ENCODE assay signal across 17 cellular contexts in the genomic region with DNA sequence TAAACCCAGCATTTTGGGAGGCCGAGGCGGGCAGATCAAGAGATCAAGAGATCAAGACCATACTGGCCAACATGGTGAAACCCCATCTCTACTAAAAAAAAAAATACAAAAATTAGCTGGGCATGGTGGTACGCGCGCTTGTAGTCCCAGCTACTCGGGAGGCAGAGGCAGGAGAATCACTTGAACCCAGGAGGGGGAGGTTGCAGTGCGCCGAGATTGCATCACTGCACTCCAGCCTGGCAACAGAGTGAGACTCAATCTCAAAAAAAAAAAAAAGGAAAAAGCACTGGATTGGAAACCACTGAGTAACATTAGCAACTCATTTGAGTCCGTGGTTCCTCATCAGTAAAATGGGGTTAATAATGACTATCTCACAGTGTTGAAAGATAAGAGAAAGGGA. TPM values are rescaled to one million over a fixed set of nuclear protein-coding genes. Genes with fewer than 3 reads are reported as not detected.
"Had no signal": no experiment of that assay in that cellular context is flagged by ENCODE, and none has a peak within 500 bp of the region (broad histone marks: within the 10 kb centered on the region; RNA-seq: fewer than 3 reads in every experiment).

No MANE protein-coding gene starts in this region.

RNA-seq across cellular contexts. Expression of a gene that starts 49.4 kb away (rescaled TPM):
- total RNA-seq: activated B cell treated with CpG ODN at 0.5 μM for 24 hours; activated CD4-positive, alpha-beta memory T cell treated with anti-CD3 and anti-CD28 coated beads for 36 hours; activated CD4-positive, alpha-beta T cell treated with anti-CD3 and anti-CD28 coated beads, Interleukin-2, amount 10 ng/mL, durations not matched to agents 24 days and 14 days; activated CD8-positive, alpha-beta memory T cell treated with anti-CD3 and anti-CD28 coated beads for 36 hours; activated CD8-positive, alpha-beta T cell treated with anti-CD3 and anti-CD28 coated beads for 36 hours; activated naive CD4-positive, alpha-beta T cell treated with anti-CD3 and anti-CD28 coated beads for 36 hours; activated naive CD4-positive, alpha-beta T cell treated with anti-CD3 and anti-CD28 coated beads, Interleukin-2, amount 50 U/mL, for 72 hours; activated naive CD8-positive, alpha-beta T cell treated with anti-CD3 and anti-CD28 coated beads for 36 hours; activated T-cell treated with anti-CD3 and anti-CD28 coated beads, Interleukin-2, amount 50 U/mL, for 4 hours; activated T-cell treated with anti-CD3 and anti-CD28 coated beads, Interleukin-2, amount 50 U/mL, for 72 hours; activated T-helper 1 cell treated with anti-CD3 and anti-CD28 coated beads, Interleukin-12 subunit alpha, Interleukin-12 subunit beta, Interleukin-2, Interleukin-4 antibody, amounts not matched to agents 30 ng/mL and 10 ng/mL and 1 ng/mL, durations not matched to agents 14 hours and 24 hours and 36 hours; activated T-helper 17 cell treated with anti-CD3 and anti-CD28 coated beads, Interleukin-2, amount 50 U/mL, for 72 hours; ascending aorta; breast epithelium; cardiac septum; chondrocyte; T-helper 1 cell treated with Interleukin-12 subunit alpha and Interleukin-12 subunit beta and Interleukin-4 antibody, amounts not matched to agents 30 ng/mL and 1 ng/mL, for 36 hours had no signal
